In the genomic region with DNA sequence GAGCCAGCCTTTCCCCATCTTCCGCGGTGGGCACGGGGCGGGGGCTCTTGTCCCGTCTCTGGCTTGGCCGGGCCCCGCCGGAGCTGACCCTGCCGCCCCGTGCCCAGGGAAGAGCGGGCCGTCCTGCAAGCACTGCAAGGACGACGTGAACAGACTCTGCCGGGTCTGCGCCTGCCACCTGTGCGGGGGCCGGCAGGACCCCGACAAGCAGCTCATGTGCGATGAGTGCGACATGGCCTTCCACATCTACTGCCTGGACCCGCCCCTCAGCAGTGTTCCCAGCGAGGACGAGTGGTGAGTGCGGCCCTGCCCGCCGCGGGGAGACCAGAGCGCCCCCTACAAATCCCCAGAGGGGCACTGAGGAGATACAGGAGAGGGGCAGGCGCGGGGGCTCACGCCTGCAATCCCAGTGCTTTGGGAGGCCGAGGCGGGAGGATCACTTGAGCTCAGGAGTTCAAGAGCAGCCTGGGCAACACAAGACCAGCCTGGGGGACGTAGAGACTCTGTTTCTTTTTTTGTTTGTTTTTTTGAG, we compare ENCODE assay signal across 4 cellular contexts. TPM values are rescaled to one million over a fixed set of nuclear protein-coding genes. Genes with fewer than 3 reads are reported as not detected.
"Had no signal": no experiment of that assay in that cellular context is flagged by ENCODE, and none has a peak within 500 bp of the region (broad histone marks: within the 10 kb centered on the region; RNA-seq: fewer than 3 reads in every experiment).

No MANE protein-coding gene starts in this region.

RNA-seq across cellular contexts. Expression of gene ARRDC5, which starts 39.0 kb away (rescaled TPM):
- total RNA-seq: LHCN-M2, M059J, MCF 10A, NCI-H460 had no signal
